ENCODE assay signal across 8 cellular contexts in the genomic region with DNA sequence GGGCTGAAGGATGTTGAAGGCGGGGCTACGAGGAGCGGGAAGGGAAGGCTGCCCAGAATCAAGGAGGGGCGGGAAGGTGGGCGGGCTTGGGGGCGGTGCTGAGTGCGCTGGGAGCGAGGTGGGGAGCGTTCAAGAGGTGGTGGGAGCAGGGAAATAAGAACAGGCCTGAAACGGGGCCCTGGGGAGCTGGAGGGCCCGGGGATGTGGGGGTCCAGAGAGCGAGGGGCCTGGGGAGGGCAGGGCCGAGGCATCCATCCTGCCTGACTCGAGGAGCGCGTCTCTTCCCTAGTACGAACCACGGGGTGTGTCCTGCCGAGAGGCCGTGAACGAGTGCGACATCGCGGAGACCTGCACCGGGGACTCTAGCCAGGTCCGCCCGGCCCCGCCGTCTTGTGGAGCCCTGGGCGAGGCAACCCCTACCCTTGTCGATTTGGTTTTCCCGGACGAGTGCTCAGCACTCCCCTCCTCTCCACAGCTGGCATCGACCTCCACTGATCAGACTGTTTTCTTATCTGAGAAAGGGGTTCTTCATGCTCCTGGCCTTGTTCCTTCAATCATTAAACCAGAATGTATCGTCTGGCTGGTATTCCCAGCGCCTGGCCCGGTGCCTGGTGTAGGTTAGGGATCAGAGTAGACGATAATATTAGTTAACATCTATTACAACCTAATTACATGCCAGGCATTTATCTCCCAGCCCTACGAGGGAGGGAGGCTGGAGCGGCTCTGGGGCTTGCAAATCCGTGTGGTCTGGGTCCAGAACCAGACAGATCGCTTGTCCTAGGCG. TPM values are rescaled to one million over a fixed set of nuclear protein-coding genes. Genes with fewer than 3 reads are reported as not detected.
DNase-seq lines count a peak whose midpoint lies in the region; ATAC-seq and TF ChIP-seq lines count a peak whose summit lies in the region.

No MANE protein-coding gene starts in this region.

- no peak for ATAC-seq in HG03280 (IDR thresholded peaks at IDR 0.05; ENCODE audit: unreplicated experiment)

- H3K27me3 Mint-ChIP-seq in nephron progenitor cell (ENCODE audit: low read depth, poor library complexity) = peaks cover 34% of the 10 kb centered on the region

- no peaks in the 10 kb centered on the region for H3K27me3 ChIP-seq in HAP-1 (ENCODE audit: low read depth)

- peak overlapping the region; percentile 72 for H3K27ac ChIP-seq in RWPE1

- peak overlapping the region; percentile 83 for H3K4me3 Mint-ChIP-seq in nephron progenitor cell

- H3K36me3 Mint-ChIP-seq in nephron progenitor cell (ENCODE audit: low read depth) = no peaks in the 10 kb centered on the region

- H3K4me3 ChIP-seq in HAP-1 = peak overlapping the region; percentile 46
- peak overlapping the region; percentile 57 for H3K4me3 ChIP-seq in epithelial cell of proximal tubule (ENCODE audit: low read depth, low read length)

- no peaks in the 10 kb centered on the region for H3K9me3 Mint-ChIP-seq in nephron progenitor cell

- no peak overlapping the region for H3K27ac Mint-ChIP-seq in nephron progenitor cell

- POLR2A ChIA-PET in RWPE1 (lab: Yijun Ruan, JAX; ENCODE audit: low non-redundant PET) = no interaction called here

- H3K9me3 ChIP-seq in HAP-1 = no peaks in the 10 kb centered on the region

- DNase-seq in Caki2 (ENCODE audit: low read depth) (peak; percentile 97), HAP-1 (ENCODE audit: low spot score in 2 of 2) (no peak), RWPE1 (ENCODE audit: low spot score) (no peak), epithelial cell of proximal tubule (ENCODE audit: low read depth) (no peak), nephron progenitor cell (no peak), NCI-H69 (lab: John Stamatoyannopoulos, UW) (no peak), GM13977 (ENCODE audit: low spot score) (no peak)

- H3K4me1 Mint-ChIP-seq in nephron progenitor cell = peaks cover 5% of the 10 kb centered on the region

- TF ChIP-seq CTCF in RWPE1 (conservative IDR thresholded peaks at IDR 0.05; ENCODE audit: low read depth) (no peak), epithelial cell of proximal tubule (conservative IDR thresholded peaks at IDR 0.05; ENCODE audit: low read depth, low read length) (no peak), nephron progenitor cell (IDR thresholded peaks at IDR 0.05) (no peak), GM13977 (IDR thresholded peaks at IDR 0.05; ENCODE audit: extremely low read depth, insufficient read depth, missing control alignments) (no peak)

- CTCF ChIA-PET in RWPE1 (lab: Yijun Ruan, JAX) = interaction anchor here (0.6 to 8.0 kb wide), 7 partner anchors 45 to 359 kb away, joined by 3 to 94 read pairs (median 4); a partner anchor contains a TSS

- in situ Hi-C loops in Caki2 (cut with HindIII; ENCODE audit: low pct_unique_long_range_greater_than_20kb, low sequenced_read_pairs) = no loop called here
- in situ Hi-C loops in HAP-1 (cut with MboI; ENCODE audit: low sequenced_read_pairs) = loop anchor here (5.0 kb wide), 1 partner anchor 91 kb away; no protein-coding TSS in a partner anchor
- in situ Hi-C loops in GM13977 (cut with MboI; ENCODE audit: low pct_unique_long_range_greater_than_20kb, low sequenced_read_pairs, unreplicated experiment) = loop anchor here (10.0 kb wide), 1 partner anchor 89 kb away; no protein-coding TSS in a partner anchor

- H3K4me1 ChIP-seq in HAP-1 = peaks cover 7% of the 10 kb centered on the region

- no peaks in the 10 kb centered on the region; the same call in 1 of the 2 replicates for H3K36me3 ChIP-seq in HAP-1 (replicated peaks)

RNA-seq across cellular contexts. Expression of a gene that starts 17.2 kb away (rescaled TPM):
- total RNA-seq in Caki2 (2014; rRNA removed; shearing (Covaris generic); ENCODE audit: low replicate concordance) = 0.14 and 0.51 TPM in 2 replicates
- total RNA-seq in epithelial cell of proximal tubule = 0.06 and 0.36 TPM in 2 replicates

RNA-seq across cellular contexts. Expression of a gene that starts 54.1 kb away (rescaled TPM):
- total RNA-seq in Caki2 (2014; rRNA removed; shearing (Covaris generic); ENCODE audit: low replicate concordance) = 19.9 and 26.3 TPM in 2 replicates
- total RNA-seq in epithelial cell of proximal tubule = 42.4 and 42.5 TPM in 2 replicates
